In genomic region chr5:175718401-175719108, GRCh38 we compare ENCODE assay signal across 9 cellular contexts.
DNase-seq lines count a peak whose midpoint lies in the region; ATAC-seq and TF ChIP-seq lines count a peak whose summit lies in the region.
"Had no signal": no experiment of that assay in that cellular context is flagged by ENCODE, and none has a peak within 500 bp of the region (broad histone marks: within the 10 kb centered on the region; RNA-seq: fewer than 3 reads in every experiment).

No MANE protein-coding gene starts in this region.

- peaks cover 6% of the 10 kb centered on the region for H3K4me1 Mint-ChIP-seq in activated T-helper 2 cell treated with anti-CD3 and anti-CD28 coated beads, Interferon-gamma antibody, Interleukin-2, Interleukin-4, amounts not matched to agents 10 μg/mL and 5 μg/mL and 100 μg/mL, durations not matched to agents 14 hours and 24 hours and 36 hours (ENCODE audit: low read depth)

- intact Hi-C loops in Panc1 (cut with micrococcal nuclease; ENCODE audit: unreplicated experiment) (loop anchor here (2.0 kb wide), 1 partner anchor 184 kb away; no protein-coding TSS in a partner anchor), left ventricle myocardium superior (cut with micrococcal nuclease) (loop anchor here (5.0 kb wide), 1 partner anchor 186 kb away; no protein-coding TSS in a partner anchor)
- intact Hi-C loops in activated T-helper 2 cell treated with anti-CD3 and anti-CD28 coated beads, Interferon-gamma antibody, Interleukin-2, Interleukin-4, amounts not matched to agents 10 μg/mL and 5 μg/mL and 100 μg/mL, durations not matched to agents 14 hours and 24 hours and 36 hours (cut with micrococcal nuclease) = loop anchor here (1.0 kb wide), 1 partner anchor 184 kb away; no protein-coding TSS in a partner anchor

- no peaks in the 10 kb centered on the region for H3K36me3 ChIP-seq in Panc1 (ENCODE audit: control insufficient read depth, insufficient read depth, low read length)
- H3K36me3 ChIP-seq: BLaER1 had no signal

- H3K9me3 ChIP-seq in Panc1 (ENCODE audit: control insufficient read depth, insufficient read depth, low read depth, low read length) = no peaks in the 10 kb centered on the region; the same call in 1 of the 2 replicates

- H3K4me3 Mint-ChIP-seq in activated T-helper 2 cell treated with anti-CD3 and anti-CD28 coated beads, Interferon-gamma antibody, Interleukin-2, Interleukin-4, amounts not matched to agents 10 μg/mL and 5 μg/mL and 100 μg/mL, durations not matched to agents 14 hours and 24 hours and 36 hours (ENCODE audit: low read depth) = no peak overlapping the region

- H3K27ac Mint-ChIP-seq in activated T-helper 2 cell treated with anti-CD3 and anti-CD28 coated beads, Interferon-gamma antibody, Interleukin-2, Interleukin-4, amounts not matched to agents 10 μg/mL and 5 μg/mL and 100 μg/mL, durations not matched to agents 14 hours and 24 hours and 36 hours = no peak overlapping the region

- 0 out of 2 replicates have a peak, but pooled peaks cover 2% of the 10 kb centered on the region for H3K27me3 ChIP-seq in Panc1 (ENCODE audit: control insufficient read depth, insufficient read depth, low read length)
- H3K27me3 ChIP-seq: BLaER1 had no signal

- H3K27me3 Mint-ChIP-seq in activated T-helper 2 cell treated with anti-CD3 and anti-CD28 coated beads, Interferon-gamma antibody, Interleukin-2, Interleukin-4, amounts not matched to agents 10 μg/mL and 5 μg/mL and 100 μg/mL, durations not matched to agents 14 hours and 24 hours and 36 hours (ENCODE audit: low read depth) = no peaks in the 10 kb centered on the region

- peaks cover 19% of the 10 kb centered on the region for H3K36me3 Mint-ChIP-seq in activated T-helper 2 cell treated with anti-CD3 and anti-CD28 coated beads, Interferon-gamma antibody, Interleukin-2, Interleukin-4, amounts not matched to agents 10 μg/mL and 5 μg/mL and 100 μg/mL, durations not matched to agents 14 hours and 24 hours and 36 hours (ENCODE audit: low read depth)

- TF ChIP-seq CTCF in Panc1 (IDR thresholded peaks at IDR 0.05) = peak; percentile 87

- in situ Hi-C loops in Panc1 (cut with HindIII; ENCODE audit: low pct_unique_long_range_greater_than_20kb, low sequenced_read_pairs) = no loop called here

- no peak overlapping the region for H3K4me3 ChIP-seq in Panc1 (ENCODE audit: low read depth in 2 of 2, low read length in 2 of 2)
- H3K4me3 ChIP-seq: BLaER1 had no signal

- H3K9me3 Mint-ChIP-seq in activated T-helper 2 cell treated with anti-CD3 and anti-CD28 coated beads, Interferon-gamma antibody, Interleukin-2, Interleukin-4, amounts not matched to agents 10 μg/mL and 5 μg/mL and 100 μg/mL, durations not matched to agents 14 hours and 24 hours and 36 hours = peaks cover 31% of the 10 kb centered on the region

- BruUV-seq in Panc1 (replicated peaks; lab: Mats Ljungman, UMichigan) = no TSS peak

- no peaks in the 10 kb centered on the region for H3K4me1 ChIP-seq in Panc1 (ENCODE audit: control insufficient read depth, insufficient read depth, low read length)

- H3K27ac ChIP-seq in Panc1 (ENCODE audit: low read length) = no peak overlapping the region
- H3K27ac ChIP-seq: BLaER1 had no signal

- CTCF ChIA-PET in Panc1 (lab: Charles Lee) = interaction anchor here (0.6 to 1.4 kb wide), 5 partner anchors 11 to 254 kb away, joined by 3 to 11 read pairs (median 4); partner anchors contain the start of gene SFXN1

- POLR2A ChIA-PET in Panc1 (lab: Charles Lee) = no interaction called here

- ATAC-seq in Panc1 = no peak
- ATAC-seq in left ventricle myocardium superior = peak; percentile 55
- ATAC-seq in HG02610 (IDR thresholded peaks at IDR 0.05; ENCODE audit: unreplicated experiment) = no peak

- DNase-seq in NCI-H2107 treated with DMSO at 0.1 percent for 48 hours (lab: John Stamatoyannopoulos, UW; ENCODE audit: unreplicated experiment) = peak; percentile 3
- no peak for DNase-seq in NCI-H2107 (lab: John Stamatoyannopoulos, UW)
- no peak for DNase-seq in Panc1 (ENCODE audit: low read depth, low spot score)
- peak; percentile 45 for DNase-seq in activated T-helper 2 cell treated with anti-CD3 and anti-CD28 coated beads, Interferon-gamma antibody, Interleukin-2, Interleukin-4, amounts not matched to agents 10 μg/mL and 5 μg/mL and 100 μg/mL, durations not matched to agents 14 hours and 24 hours and 36 hours (ENCODE audit: low spot score)
- peak; percentile 84 for DNase-seq in left ventricle myocardium superior
- DNase-seq in stimulated activated CD4-positive, alpha-beta T cell treated with anti-CD3 and anti-CD28 coated beads, Interleukin-2, amount 100 ng/mL, for 4 hours (ENCODE audit: low read depth) = peak; percentile 58
- no peak for DNase-seq in OCI-M2 (lab: John Stamatoyannopoulos, UW; ENCODE audit: unreplicated experiment)

Comparison
In these comparisons a context has a peak if more than half of its experiments do, and no peak if none do; other contexts are left out.
1. DNase-seq: peak in NCI-H2107 treated with DMSO at 0.1 percent for 48 hours (single experiment), activated T-helper 2 cell treated with anti-CD3 and anti-CD28 coated beads, Interferon-gamma antibody, Interleukin-2, Interleukin-4, amounts not matched to agents 10 μg/mL and 5 μg/mL and 100 μg/mL, durations not matched to agents 14 hours and 24 hours and 36 hours (single experiment), left ventricle myocardium superior (single experiment) and stimulated activated CD4-positive, alpha-beta T cell treated with anti-CD3 and anti-CD28 coated beads, Interleukin-2, amount 100 ng/mL, for 4 hours (single experiment); none in NCI-H2107 (single experiment), Panc1 (single experiment) and OCI-M2 (single experiment).